In the genomic region with DNA sequence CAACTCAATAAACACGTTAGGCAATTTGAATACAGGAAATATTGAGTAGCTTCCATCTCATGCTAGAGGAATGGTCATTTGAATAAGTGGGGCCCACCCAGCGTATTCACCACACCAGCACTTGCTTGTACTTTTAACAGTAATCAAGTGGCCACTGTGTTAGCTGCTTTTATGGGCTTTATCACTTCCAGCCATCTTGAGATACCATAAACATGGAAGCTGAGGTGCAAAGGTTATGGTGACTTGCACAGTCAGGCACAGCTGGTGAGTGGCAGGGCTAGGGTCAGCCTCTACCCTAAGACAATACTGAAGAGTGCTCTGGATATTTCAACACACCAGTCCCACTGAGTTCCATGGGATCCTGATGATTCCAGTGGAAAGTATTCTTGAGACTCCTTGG, we compare ENCODE assay signal across 20 cellular contexts. TPM values are rescaled to one million over a fixed set of nuclear protein-coding genes. Genes with fewer than 3 reads are reported as not detected.
DNase-seq lines count a peak whose midpoint lies in the region; ATAC-seq, FAIRE-seq and TF ChIP-seq lines count a peak whose summit lies in the region.
"Had no signal": no experiment of that assay in that cellular context is flagged by ENCODE, and none has a peak within 500 bp of the region (broad histone marks: within the 10 kb centered on the region; RNA-seq: fewer than 3 reads in every experiment).

No MANE protein-coding gene starts in this region.

- H3K79me2 ChIP-seq in PC-9 (ENCODE audit: low read depth) = peaks cover 93% of the 10 kb centered on the region

- H3K27ac Mint-ChIP-seq in endothelial cell (ENCODE audit: unreplicated experiment) = peak overlapping the region; percentile 30
- H3K27ac Mint-ChIP-seq in stimulated activated memory B cell treated with anti-CD40 and anti-IgM and Interleukin-4, amounts not matched to agents 10 μg/mL and 1 μg/mL and 100 μg/mL, for 72 hours = no peak overlapping the region
- H3K27ac Mint-ChIP-seq: activated B cell treated with CpG ODN at 0.5 μM for 24 hours had no signal

- BruUV-seq in PC-9 (replicated peaks; lab: Mats Ljungman, UMichigan) = no TSS peak

- H3K4me1 Mint-ChIP-seq in endothelial cell (ENCODE audit: unreplicated experiment) = peaks cover 38% of the 10 kb centered on the region
- peaks cover 62% of the 10 kb centered on the region for H3K4me1 Mint-ChIP-seq in stimulated activated memory B cell treated with anti-CD40 and anti-IgM and Interleukin-4, amounts not matched to agents 10 μg/mL and 1 μg/mL and 100 μg/mL, for 72 hours

- CTCF ChIA-PET in PC-9 (lab: Charles Lee) = interaction anchor here (2.9 kb wide), 1 partner anchor 12 kb away, joined by 16 read pairs; the partner anchor contains the start of gene TOMM22

- no peak for FAIRE-seq in small intestine (lab: Jason Lieb, UNC)
- FAIRE-seq: GM12891, GM19239 had no signal

- H3K27me3 Mint-ChIP-seq in endothelial cell (ENCODE audit: unreplicated experiment) = no peaks in the 10 kb centered on the region
- H3K27me3 Mint-ChIP-seq in stimulated activated memory B cell treated with anti-CD40 and anti-IgM and Interleukin-4, amounts not matched to agents 10 μg/mL and 1 μg/mL and 100 μg/mL, for 72 hours = no peaks in the 10 kb centered on the region
- H3K27me3 Mint-ChIP-seq: activated B cell treated with CpG ODN at 0.5 μM for 24 hours; activated CD4-positive, alpha-beta memory T cell treated with anti-CD3 and anti-CD28 coated beads for 36 hours had no signal

- H3K27me3 ChIP-seq in PC-9 (ENCODE audit: insufficient read depth, low read depth) (no peaks in the 10 kb centered on the region), small intestine (ENCODE audit: control insufficient read depth in 2 of 2, insufficient read depth in 2 of 2, low read length in 2 of 2) (no peaks in the 10 kb centered on the region)

- peaks cover 61% of the 10 kb centered on the region for H3F3A ChIP-seq in PC-9 (ENCODE audit: insufficient read depth, low read depth)

- WGBS in small intestine, 3 donors = 20 to 54% (median 45%) methylated on average over 2 of the region's 2 CpGs

- no peaks in the 10 kb centered on the region for H3K9me2 ChIP-seq in PC-9 (ENCODE audit: insufficient read depth)

- TF ChIP-seq CTCF in PC-9 (conservative IDR thresholded peaks at IDR 0.05) (no peak), endothelial cell (IDR thresholded peaks at IDR 0.05; ENCODE audit: unreplicated experiment) (no peak)

- H3K4me1 ChIP-seq in PC-9 (replicated peaks; ENCODE audit: insufficient read depth) (peaks cover 52% of the 10 kb centered on the region), small intestine (ENCODE audit: control insufficient read depth in 2 of 2, insufficient read depth in 1 of 2, low read depth in 1 of 2, low read length in 1 of 2) (peaks cover 11 to 16% of the 10 kb centered on the region in 2 donors)

- peak overlapping the region; percentile 92 for H3K4me2 ChIP-seq in PC-9
- H3K4me2 ChIP-seq: KMS-11, smooth muscle cell had no signal

- no peak for ATAC-seq in stimulated activated memory B cell treated with anti-CD40 and anti-IgM and Interleukin-4, amounts not matched to agents 10 μg/mL and 1 μg/mL and 100 μg/mL, for 72 hours

- peaks cover 45% of the 10 kb centered on the region for H3K36me3 Mint-ChIP-seq in endothelial cell (ENCODE audit: low read depth, unreplicated experiment)
- H3K36me3 Mint-ChIP-seq in stimulated activated memory B cell treated with anti-CD40 and anti-IgM and Interleukin-4, amounts not matched to agents 10 μg/mL and 1 μg/mL and 100 μg/mL, for 72 hours = peaks cover 50% of the 10 kb centered on the region

- no peak overlapping the region for H3K4me3 ChIP-seq in PC-9
- H3K4me3 ChIP-seq in small intestine (ENCODE audit: low read depth in 1 of 2, low read length in 2 of 2) = no peak overlapping the region
- H3K4me3 ChIP-seq: smooth muscle cell had no signal

- POLR2A ChIA-PET in PC-9 (lab: Charles Lee; ENCODE audit: unreplicated experiment) = no interaction called here

- H3K27ac ChIP-seq in PC-9 = peak overlapping the region; percentile 88
- peak overlapping the region; percentile 93 to 96 for H3K27ac ChIP-seq in small intestine (ENCODE audit: low read depth in 1 of 2, low read length in 1 of 2)
- H3K27ac ChIP-seq: KMS-11 had no signal

- H3K9me3 Mint-ChIP-seq in endothelial cell (ENCODE audit: unreplicated experiment) = no peaks in the 10 kb centered on the region
- no peaks in the 10 kb centered on the region for H3K9me3 Mint-ChIP-seq in stimulated activated memory B cell treated with anti-CD40 and anti-IgM and Interleukin-4, amounts not matched to agents 10 μg/mL and 1 μg/mL and 100 μg/mL, for 72 hours
- H3K9me3 Mint-ChIP-seq: activated B cell treated with CpG ODN at 0.5 μM for 24 hours; activated CD4-positive, alpha-beta memory T cell treated with anti-CD3 and anti-CD28 coated beads for 36 hours had no signal

- DNase-seq in EH (ENCODE audit: low read depth) (peak; percentile 9), PC-9 (no peak), endothelial cell (ENCODE audit: low spot score) (no peak), small intestine (peak; percentile 98), NCI-H446 treated with DMSO at 0.1 percent for 48 hours (lab: John Stamatoyannopoulos, UW) (no peak), NCI-H2227 treated with DMSO at 0.1 percent for 48 hours (lab: John Stamatoyannopoulos, UW) (no peak)
- no peak for DNase-seq in activated CD4-positive, alpha-beta T cell treated with anti-CD3 and anti-CD28 coated beads for 1 hour
- DNase-seq: activated B cell treated with CpG ODN at 0.5 μM for 24 hours; activated CD4-positive, alpha-beta memory T cell treated with anti-CD3 and anti-CD28 coated beads for 36 hours; activated naive CD4-positive, alpha-beta T cell treated with anti-CD3 and anti-CD28 coated beads, Interleukin-2, amount 50 U/mL, for 16 hours; cerebellar nuclear complex; effector memory CD4-positive, alpha-beta T cell; NCI-H187 treated with DMSO at 0.1 percent for 48 hours; stimulated activated CD4-positive, alpha-beta T cell treated with anti-CD3 and anti-CD28 coated beads, Interleukin-4, amount 100 ng/mL, for 1 hour; T-helper 9 cell had no signal

- H3K4me3 Mint-ChIP-seq in endothelial cell (ENCODE audit: unreplicated experiment) = no peak overlapping the region
- no peak overlapping the region for H3K4me3 Mint-ChIP-seq in stimulated activated memory B cell treated with anti-CD40 and anti-IgM and Interleukin-4, amounts not matched to agents 10 μg/mL and 1 μg/mL and 100 μg/mL, for 72 hours
- H3K4me3 Mint-ChIP-seq: activated B cell treated with CpG ODN at 0.5 μM for 24 hours; activated CD4-positive, alpha-beta memory T cell treated with anti-CD3 and anti-CD28 coated beads for 36 hours had no signal

- intact Hi-C loops in PC-9 (cut with micrococcal nuclease; ENCODE audit: unreplicated experiment) = no loop called here

- H2AFZ ChIP-seq in PC-9 = no peak overlapping the region

- H3K9me3 ChIP-seq in PC-9 (ENCODE audit: insufficient read depth, low read depth) = no peaks in the 10 kb centered on the region
- no peaks in the 10 kb centered on the region for H3K9me3 ChIP-seq in small intestine (ENCODE audit: control insufficient read depth, low read depth)

- peaks cover 14% of the 10 kb centered on the region; the same call in 1 of the 2 replicates for H4K20me1 ChIP-seq in PC-9 (ENCODE audit: insufficient read depth)

- peaks cover 54% of the 10 kb centered on the region for H3K36me3 ChIP-seq in PC-9 (ENCODE audit: low read depth)
- peaks cover 0 to 1% of the 10 kb centered on the region in 2 donors for H3K36me3 ChIP-seq in small intestine (ENCODE audit: control insufficient read depth in 2 of 2, insufficient read depth in 2 of 2, low read length in 2 of 2)

RNA-seq across cellular contexts. Expression of gene JOSD1, which starts 6.7 kb away (rescaled TPM):
- 102 and 110 TPM in 2 replicates for total RNA-seq in PC-9 (2021)
- 49.6 TPM for total RNA-seq in endothelial cell (ENCODE audit: unreplicated experiment)
- polyA plus RNA-seq in small intestine = 10 to 100 TPM; 34.6 to 73.5 (median 39.4) TPM

RNA-seq across cellular contexts. Expression of gene GTPBP1, which starts 11.7 kb away (rescaled TPM):
- total RNA-seq in PC-9 (2021) (79.3 and 94.7 TPM in 2 replicates), endothelial cell (ENCODE audit: unreplicated experiment) (44.5 TPM)
- 10 to 100 TPM; 13.0 to 25.8 (median 22.2) TPM for polyA plus RNA-seq in small intestine

RNA-seq across cellular contexts. Expression of gene TOMM22, which starts 12.3 kb away (rescaled TPM):
- total RNA-seq in PC-9 (2021) = 106 and 120 TPM in 2 replicates
- total RNA-seq in endothelial cell (ENCODE audit: unreplicated experiment) = 108 TPM
- polyA plus RNA-seq in small intestine = 10 to 100 TPM; 42.5 to 59.9 (median 44.0) TPM

RNA-seq across cellular contexts. Expression of gene CBY1, which starts 37.6 kb away (rescaled TPM):
- total RNA-seq in PC-9 (2021) (58.9 and 61.8 TPM in 2 replicates), endothelial cell (ENCODE audit: unreplicated experiment) (29.7 TPM)
- 10 to 100 TPM; 17.3 to 36.2 (median 27.5) TPM for polyA plus RNA-seq in small intestine

RNA-seq across cellular contexts. Expression of gene FAM227A, which starts 37.9 kb away (rescaled TPM):
- 8.8 and 9.8 TPM in 2 replicates for total RNA-seq in PC-9 (2021)
- 2.5 TPM for total RNA-seq in endothelial cell (ENCODE audit: unreplicated experiment)
- under 1 TPM in 1 of 3 donors, not detected in 2; 0.36 TPM for polyA plus RNA-seq in small intestine

Comparison
In these comparisons a context has a peak if more than half of its experiments do, and no peak if none do; other contexts are left out.
1. DNase-seq: peak in EH (single experiment) and small intestine (single experiment); none in PC-9 (0 of 2), endothelial cell (single experiment), activated CD4-positive, alpha-beta T cell treated with anti-CD3 and anti-CD28 coated beads for 1 hour (single experiment), NCI-H446 treated with DMSO at 0.1 percent for 48 hours (single experiment) and NCI-H2227 treated with DMSO at 0.1 percent for 48 hours (single experiment).